1 cellular context compared by ENCODE assay signal in the genomic region with DNA sequence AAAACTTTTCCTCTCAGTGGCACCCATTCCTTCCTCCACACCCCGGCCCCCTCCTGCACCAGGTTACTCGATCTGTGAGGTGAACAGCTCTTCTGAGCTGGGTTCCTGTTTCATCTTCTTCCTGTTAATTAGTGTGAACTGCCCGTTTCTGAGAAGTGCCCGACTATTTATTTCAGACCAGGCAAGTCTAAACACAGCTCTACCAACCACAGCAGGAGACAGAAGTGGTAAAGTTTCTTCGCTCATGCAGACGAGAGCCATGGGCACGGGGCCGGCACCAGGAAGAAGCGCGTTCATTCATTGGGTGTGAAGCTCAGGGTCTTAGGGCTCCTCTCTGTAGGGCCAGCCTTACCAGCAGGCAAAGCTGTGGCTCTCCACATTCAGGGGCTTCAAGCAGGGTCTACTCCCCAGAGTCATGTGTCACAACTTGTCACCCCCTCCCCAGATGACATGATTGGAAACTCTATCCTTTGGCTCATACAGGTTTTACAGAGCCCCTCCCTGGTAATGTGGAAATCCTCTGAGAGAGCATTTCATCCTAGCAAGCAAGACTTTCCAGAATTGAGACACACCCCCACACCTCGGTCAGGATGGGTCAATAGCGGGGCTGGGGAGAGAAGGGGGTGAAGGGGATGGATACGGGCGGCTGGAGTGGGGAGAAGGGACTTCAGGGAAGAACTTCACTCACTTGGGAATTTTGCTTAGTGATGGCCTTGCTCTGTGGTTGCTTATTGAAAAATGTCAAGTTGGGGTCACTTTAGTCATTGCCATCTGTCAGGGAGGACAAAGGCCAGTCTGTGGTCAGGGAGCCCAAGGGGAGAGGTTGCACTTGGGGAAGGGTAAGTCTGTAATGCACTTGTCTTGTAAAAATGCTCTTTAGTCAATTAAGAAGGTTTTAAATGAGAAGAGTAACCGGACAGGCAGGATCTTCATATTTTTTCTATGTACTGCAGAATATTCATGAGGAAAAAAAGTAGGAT.
TF ChIP-seq lines count a peak whose summit lies in the region.

No MANE protein-coding gene starts in this region.

TF ChIP-seq in GM23338, 12 proteins besides CTCF, POLR2A, EP300 and RAD21 (continued from another document):
- TF ChIP-seq, protein P1, sequence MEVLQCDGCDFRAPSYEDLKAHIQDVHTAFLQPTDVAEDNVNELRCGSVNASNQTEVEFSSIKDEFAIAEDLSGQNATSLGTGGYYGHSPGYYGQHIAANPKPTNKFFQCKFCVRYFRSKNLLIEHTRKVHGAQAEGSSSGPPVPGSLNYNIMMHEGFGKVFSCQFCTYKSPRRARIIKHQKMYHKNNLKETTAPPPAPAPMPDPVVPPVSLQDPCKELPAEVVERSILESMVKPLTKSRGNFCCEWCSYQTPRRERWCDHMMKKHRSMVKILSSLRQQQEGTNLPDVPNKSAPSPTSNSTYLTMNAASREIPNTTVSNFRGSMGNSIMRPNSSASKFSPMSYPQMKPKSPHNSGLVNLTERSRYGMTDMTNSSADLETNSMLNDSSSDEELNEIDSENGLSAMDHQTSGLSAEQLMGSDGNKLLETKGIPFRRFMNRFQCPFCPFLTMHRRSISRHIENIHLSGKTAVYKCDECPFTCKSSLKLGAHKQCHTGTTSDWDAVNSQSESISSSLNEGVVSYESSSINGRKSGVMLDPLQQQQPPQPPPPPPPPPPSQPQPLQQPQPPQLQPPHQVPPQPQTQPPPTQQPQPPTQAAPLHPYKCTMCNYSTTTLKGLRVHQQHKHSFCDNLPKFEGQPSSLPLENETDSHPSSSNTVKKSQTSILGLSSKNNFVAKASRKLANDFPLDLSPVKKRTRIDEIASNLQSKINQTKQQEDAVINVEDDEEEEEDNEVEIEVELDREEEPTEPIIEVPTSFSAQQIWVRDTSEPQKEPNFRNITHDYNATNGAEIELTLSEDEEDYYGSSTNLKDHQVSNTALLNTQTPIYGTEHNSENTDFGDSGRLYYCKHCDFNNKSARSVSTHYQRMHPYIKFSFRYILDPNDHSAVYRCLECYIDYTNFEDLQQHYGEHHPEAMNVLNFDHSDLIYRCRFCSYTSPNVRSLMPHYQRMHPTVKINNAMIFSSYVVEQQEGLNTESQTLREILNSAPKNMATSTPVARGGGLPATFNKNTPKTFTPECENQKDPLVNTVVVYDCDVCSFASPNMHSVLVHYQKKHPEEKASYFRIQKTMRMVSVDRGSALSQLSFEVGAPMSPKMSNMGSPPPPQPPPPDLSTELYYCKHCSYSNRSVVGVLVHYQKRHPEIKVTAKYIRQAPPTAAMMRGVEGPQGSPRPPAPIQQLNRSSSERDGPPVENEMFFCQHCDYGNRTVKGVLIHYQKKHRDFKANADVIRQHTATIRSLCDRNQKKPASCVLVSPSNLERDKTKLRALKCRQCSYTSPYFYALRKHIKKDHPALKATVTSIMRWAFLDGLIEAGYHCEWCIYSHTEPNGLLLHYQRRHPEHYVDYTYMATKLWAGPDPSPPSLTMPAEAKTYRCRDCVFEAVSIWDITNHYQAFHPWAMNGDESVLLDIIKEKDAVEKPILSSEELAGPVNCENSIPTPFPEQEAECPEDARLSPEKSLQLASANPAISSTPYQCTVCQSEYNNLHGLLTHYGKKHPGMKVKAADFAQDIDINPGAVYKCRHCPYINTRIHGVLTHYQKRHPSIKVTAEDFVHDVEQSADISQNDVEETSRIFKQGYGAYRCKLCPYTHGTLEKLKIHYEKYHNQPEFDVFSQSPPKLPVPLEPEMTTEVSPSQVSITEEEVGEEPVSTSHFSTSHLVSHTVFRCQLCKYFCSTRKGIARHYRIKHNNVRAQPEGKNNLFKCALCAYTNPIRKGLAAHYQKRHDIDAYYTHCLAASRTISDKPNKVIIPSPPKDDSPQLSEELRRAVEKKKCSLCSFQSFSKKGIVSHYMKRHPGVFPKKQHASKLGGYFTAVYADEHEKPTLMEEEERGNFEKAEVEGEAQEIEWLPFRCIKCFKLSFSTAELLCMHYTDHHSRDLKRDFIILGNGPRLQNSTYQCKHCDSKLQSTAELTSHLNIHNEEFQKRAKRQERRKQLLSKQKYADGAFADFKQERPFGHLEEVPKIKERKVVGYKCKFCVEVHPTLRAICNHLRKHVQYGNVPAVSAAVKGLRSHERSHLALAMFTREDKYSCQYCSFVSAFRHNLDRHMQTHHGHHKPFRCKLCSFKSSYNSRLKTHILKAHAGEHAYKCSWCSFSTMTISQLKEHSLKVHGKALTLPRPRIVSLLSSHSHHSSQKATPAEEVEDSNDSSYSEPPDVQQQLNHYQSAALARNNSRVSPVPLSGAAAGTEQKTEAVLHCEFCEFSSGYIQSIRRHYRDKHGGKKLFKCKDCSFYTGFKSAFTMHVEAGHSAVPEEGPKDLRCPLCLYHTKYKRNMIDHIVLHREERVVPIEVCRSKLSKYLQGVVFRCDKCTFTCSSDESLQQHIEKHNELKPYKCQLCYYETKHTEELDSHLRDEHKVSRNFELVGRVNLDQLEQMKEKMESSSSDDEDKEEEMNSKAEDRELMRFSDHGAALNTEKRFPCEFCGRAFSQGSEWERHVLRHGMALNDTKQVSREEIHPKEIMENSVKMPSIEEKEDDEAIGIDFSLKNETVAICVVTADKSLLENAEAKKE (CRISPR knock-in tag; IDR thresholded peaks at IDR 0.05) = no peak
TF ChIP-seq in GM23338: peak in this region for 0.
